Comparison of ENCODE assay signal across 21 cellular contexts in genomic region chr1:160702100-160702499, GRCh38. TPM values are rescaled to one million over a fixed set of nuclear protein-coding genes. Genes with fewer than 3 reads are reported as not detected.
DNase-seq lines count a peak whose midpoint lies in the region; TF ChIP-seq lines count a peak whose summit lies in the region.
"Had no signal": no experiment of that assay in that cellular context is flagged by ENCODE, and none has a peak within 500 bp of the region (broad histone marks: within the 10 kb centered on the region; RNA-seq: fewer than 3 reads in every experiment).

No MANE protein-coding gene starts in this region.

- no peak overlapping the region for H3K23ac ChIP-seq in neuronal stem cell (ENCODE audit: low read depth, low read length, poor library complexity)

- H3K4me1 ChIP-seq in neuronal stem cell (ENCODE audit: control insufficient read depth in 2 of 2, insufficient read depth in 1 of 2, low read depth in 1 of 2, low read length in 2 of 2) (peaks cover 0 to 7% of the 10 kb centered on the region in 2 donors), adrenal gland (replicated peaks in 1 of 2) (no peaks in the 10 kb centered on the region)
- H3K4me1 ChIP-seq: Caco-2, colonic mucosa had no signal

- no peak overlapping the region for H3K18ac ChIP-seq in neuronal stem cell (ENCODE audit: low read length)

- no peaks in the 10 kb centered on the region for H3K9me3 ChIP-seq in neuronal stem cell (replicated peaks in 1 of 2; ENCODE audit: control insufficient read depth in 2 of 2, insufficient read depth in 1 of 2, low read depth in 1 of 2, low read length in 2 of 2)
- H3K9me3 ChIP-seq in adrenal gland (replicated peaks in 1 of 3) = no peaks in the 10 kb centered on the region
- H3K9me3 ChIP-seq: Caco-2, colonic mucosa, upper lobe of right lung had no signal

- no peak overlapping the region for H2BK15ac ChIP-seq in neuronal stem cell (ENCODE audit: low read length)

- H3K27ac ChIP-seq in neuronal stem cell (replicated peaks; ENCODE audit: low read length) (no peak overlapping the region), adrenal gland (no peak overlapping the region)
- H3K27ac ChIP-seq: colonic mucosa, upper lobe of right lung, WERI-Rb-1 had no signal

- H4K8ac ChIP-seq in neuronal stem cell (ENCODE audit: low read depth, low read length) = no peak overlapping the region

- DNase-seq in activated naive CD4-positive, alpha-beta T cell treated with anti-CD3 and anti-CD28 coated beads, Interleukin-2, amount 10 ng/mL, durations not matched to agents 7 days and 5 days = no peak
- DNase-seq in neuronal stem cell (ENCODE audit: low spot score) (peak; percentile 11), iPS-NIHi7 (ENCODE audit: extremely low spot score) (no peak), NCI-H524 treated with DMSO at 0.1 percent for 48 hours (lab: John Stamatoyannopoulos, UW) (no peak), adrenal gland (no peak)
- DNase-seq: activated naive CD4-positive, alpha-beta T cell; Caco-2; colonic mucosa; NCI-H1105; NCI-H2029 treated with DMSO at 0.1 percent for 48 hours; stimulated activated CD4-positive, alpha-beta T cell treated with anti-CD3 and anti-CD28 coated beads, Interleukin-4, amount 100 ng/mL, for 1 hour; upper lobe of right lung; WERI-Rb-1 had no signal

- H3K14ac ChIP-seq in neuronal stem cell (ENCODE audit: low read length) = no peak overlapping the region

- H3K27ac Mint-ChIP-seq in activated naive CD4-positive, alpha-beta T cell treated with anti-CD3 and anti-CD28 coated beads, Interleukin-2, amount 50 U/mL, for 24 hours = peak overlapping the region; percentile 92
- H3K27ac Mint-ChIP-seq in activated naive CD4-positive, alpha-beta T cell treated with anti-CD3 and anti-CD28 coated beads, Interleukin-2, amount 10 ng/mL, durations not matched to agents 7 days and 5 days = no peak overlapping the region
- H3K27ac Mint-ChIP-seq in IgD-negative memory B cell = peak overlapping the region; percentile 15 to 46 (median 41)
- peak overlapping the region; percentile 86 for H3K27ac Mint-ChIP-seq in activated naive CD8-positive, alpha-beta T cell
- H3K27ac Mint-ChIP-seq: brain, mesothelial cell of epicardium had no signal

- H3K4ac ChIP-seq in neuronal stem cell (ENCODE audit: low read length) = no peak overlapping the region

- H2AK5ac ChIP-seq in neuronal stem cell (ENCODE audit: low read depth, low read length) = no peak overlapping the region

- no peaks in the 10 kb centered on the region for H3K27me3 Mint-ChIP-seq in activated naive CD4-positive, alpha-beta T cell treated with anti-CD3 and anti-CD28 coated beads, Interleukin-2, amount 50 U/mL, for 24 hours
- H3K27me3 Mint-ChIP-seq in activated naive CD4-positive, alpha-beta T cell treated with anti-CD3 and anti-CD28 coated beads, Interleukin-2, amount 10 ng/mL, durations not matched to agents 7 days and 5 days = no peaks in the 10 kb centered on the region
- H3K27me3 Mint-ChIP-seq in IgD-negative memory B cell = no peaks in the 10 kb centered on the region
- no peaks in the 10 kb centered on the region for H3K27me3 Mint-ChIP-seq in activated naive CD8-positive, alpha-beta T cell
- H3K27me3 Mint-ChIP-seq: brain had no signal

- intact Hi-C loops in adrenal gland (cut with DNase I) = no loop called here

- H4K91ac ChIP-seq in neuronal stem cell (ENCODE audit: low read depth, low read length, poor library complexity) = no peak overlapping the region

- H3K9me3 Mint-ChIP-seq in activated naive CD4-positive, alpha-beta T cell treated with anti-CD3 and anti-CD28 coated beads, Interleukin-2, amount 50 U/mL, for 24 hours = no peaks in the 10 kb centered on the region
- no peaks in the 10 kb centered on the region for H3K9me3 Mint-ChIP-seq in activated naive CD4-positive, alpha-beta T cell treated with anti-CD3 and anti-CD28 coated beads, Interleukin-2, amount 10 ng/mL, durations not matched to agents 7 days and 5 days
- no peaks in the 10 kb centered on the region for H3K9me3 Mint-ChIP-seq in IgD-negative memory B cell
- no peaks in the 10 kb centered on the region for H3K9me3 Mint-ChIP-seq in activated naive CD8-positive, alpha-beta T cell (ENCODE audit: low read depth)
- H3K9me3 Mint-ChIP-seq: brain, mesothelial cell of epicardium had no signal

- no peak overlapping the region for H2BK120ac ChIP-seq in neuronal stem cell (ENCODE audit: low read depth, low read length)

- no peaks in the 10 kb centered on the region for H3K79me1 ChIP-seq in neuronal stem cell (ENCODE audit: low read depth, low read length)

- no peak overlapping the region for H3K4me3 ChIP-seq in neuronal stem cell (ENCODE audit: low read length in 2 of 2)
- no peak overlapping the region for H3K4me3 ChIP-seq in adrenal gland
- H3K4me3 ChIP-seq: colonic mucosa, smooth muscle cell, upper lobe of right lung had no signal

- H2BK12ac ChIP-seq in neuronal stem cell (ENCODE audit: low read length) = no peak overlapping the region

- peaks cover 0 to 2% (median 0%) of the 10 kb centered on the region in 3 experiments for H3K27me3 ChIP-seq in neuronal stem cell (ENCODE audit: control insufficient read depth in 3 of 3, insufficient read depth in 3 of 3, low read depth in 1 of 3, low read length in 3 of 3)
- no peaks in the 10 kb centered on the region for H3K27me3 ChIP-seq in adrenal gland
- H3K27me3 ChIP-seq: colonic mucosa, upper lobe of right lung had no signal

- no peak for TF ChIP-seq CTCF in adrenal gland (IDR thresholded peaks at IDR 0.05)

- no peak overlapping the region for H2BK5ac ChIP-seq in neuronal stem cell (ENCODE audit: low read length)

- no peak overlapping the region for H2AFZ ChIP-seq in neuronal stem cell (ENCODE audit: low read length)

- peaks cover 41% of the 10 kb centered on the region for H3K36me3 Mint-ChIP-seq in activated naive CD4-positive, alpha-beta T cell treated with anti-CD3 and anti-CD28 coated beads, Interleukin-2, amount 50 U/mL, for 24 hours
- peaks cover 58% of the 10 kb centered on the region for H3K36me3 Mint-ChIP-seq in activated naive CD4-positive, alpha-beta T cell treated with anti-CD3 and anti-CD28 coated beads, Interleukin-2, amount 10 ng/mL, durations not matched to agents 7 days and 5 days
- H3K36me3 Mint-ChIP-seq in IgD-negative memory B cell = peaks cover 10% of the 10 kb centered on the region
- H3K36me3 Mint-ChIP-seq in activated naive CD8-positive, alpha-beta T cell = peaks cover 32% of the 10 kb centered on the region
- H3K36me3 Mint-ChIP-seq: brain, mesothelial cell of epicardium had no signal

- H3K9ac ChIP-seq in neuronal stem cell (ENCODE audit: low read depth, low read length, poor library complexity) = no peak overlapping the region

- no CpG with 5 or more reads among the region's 5 CpGs for WGBS in neuronal stem cell (ENCODE audit: extremely low coverage in 2 of 2, insufficient read length in 2 of 2, insufficient replicate concordance in 1 of 2), 2 donors
- WGBS in adrenal gland, 4 donors = 77 to 83% (median 80%) methylated on average over 5 of the region's 5 CpGs

- H3K4me3 Mint-ChIP-seq in activated naive CD4-positive, alpha-beta T cell treated with anti-CD3 and anti-CD28 coated beads, Interleukin-2, amount 50 U/mL, for 24 hours = peak overlapping the region; percentile 80
- H3K4me3 Mint-ChIP-seq in activated naive CD4-positive, alpha-beta T cell treated with anti-CD3 and anti-CD28 coated beads, Interleukin-2, amount 10 ng/mL, durations not matched to agents 7 days and 5 days = no peak overlapping the region
- H3K4me3 Mint-ChIP-seq in IgD-negative memory B cell = peak overlapping the region in 1 of 4 donors; percentile 1
- H3K4me3 Mint-ChIP-seq in activated naive CD8-positive, alpha-beta T cell = no peak overlapping the region
- H3K4me3 Mint-ChIP-seq: brain, mesothelial cell of epicardium had no signal

- CTCF ChIA-PET in activated naive CD4-positive, alpha-beta T cell treated with anti-CD3 and anti-CD28 coated beads, Interleukin-2, amount 10 ng/mL, durations not matched to agents 7 days and 5 days (lab: Charles Lee) = interaction anchor here (2.8 kb wide), 1 partner anchor 21 kb away, joined by 10 read pairs; no protein-coding TSS in a partner anchor

- H3K36me3 ChIP-seq in neuronal stem cell (replicated peaks in 1 of 2; ENCODE audit: control insufficient read depth in 2 of 2, insufficient read depth in 2 of 2, low read length in 2 of 2) (no peaks in the 10 kb centered on the region), adrenal gland (replicated peaks in 1 of 2) (no peaks in the 10 kb centered on the region)
- H3K36me3 ChIP-seq: colonic mucosa, upper lobe of right lung, WERI-Rb-1 had no signal

- TF ChIP-seq POLR2A in adrenal gland (IDR thresholded peaks at IDR 0.05) = no peak

- no peak overlapping the region for H3K4me2 ChIP-seq in neuronal stem cell (ENCODE audit: insufficient read depth, low read length, poor library complexity, severe bottlenecking)
- H3K4me2 ChIP-seq: smooth muscle cell had no signal

- peaks cover 94% of the 10 kb centered on the region for H3K4me1 Mint-ChIP-seq in activated naive CD4-positive, alpha-beta T cell treated with anti-CD3 and anti-CD28 coated beads, Interleukin-2, amount 50 U/mL, for 24 hours
- peaks cover 27% of the 10 kb centered on the region for H3K4me1 Mint-ChIP-seq in activated naive CD4-positive, alpha-beta T cell treated with anti-CD3 and anti-CD28 coated beads, Interleukin-2, amount 10 ng/mL, durations not matched to agents 7 days and 5 days
- peaks cover 43 to 65% (median 46%) of the 10 kb centered on the region in 3 donors for H3K4me1 Mint-ChIP-seq in IgD-negative memory B cell
- peaks cover 85% of the 10 kb centered on the region for H3K4me1 Mint-ChIP-seq in activated naive CD8-positive, alpha-beta T cell (ENCODE audit: low read depth)
- H3K4me1 Mint-ChIP-seq: brain had no signal

RNA-seq across cellular contexts. Expression of gene CD48, which starts 9.5 kb away (rescaled TPM):
- polyA plus RNA-seq in IgD-negative memory B cell (129 TPM), adrenal gland (1 to 10 TPM; 3.0 to 9.0 (median 3.4) TPM)
- not detected for polyA plus RNA-seq in neuronal stem cell (2013, experiment 1 of 2)
- not detected for polyA plus RNA-seq in neuronal stem cell (2013, experiment 2 of 2)
- total RNA-seq in adrenal gland = 1 to 10 TPM in 7 of 8 donors, not detected in 1; 1.5 to 8.4 (median 4.7) TPM
- total RNA-seq: Caco-2, fibroblast of lung, renal cortical epithelial cell, smooth muscle cell had no signal
- polyA plus RNA-seq: fibroblast of lung had no signal

RNA-seq across cellular contexts. Expression of gene SLAMF7, which starts 36.9 kb away (rescaled TPM):
- polyA plus RNA-seq in IgD-negative memory B cell (26.8 TPM), adrenal gland (1 to 10 TPM in 2 of 3 donors, under 1 TPM in 1; 0.51 to 3.1 (median 2.3) TPM)
- polyA plus RNA-seq in neuronal stem cell (2013, experiment 1 of 2) = not detected
- polyA plus RNA-seq in neuronal stem cell (2013, experiment 2 of 2) = not detected
- total RNA-seq in adrenal gland = 1 to 10 TPM in 3 of 8 donors, under 1 TPM in 3, not detected in 2; 0.26 to 2.5 (median 0.85) TPM
- total RNA-seq: Caco-2, fibroblast of lung, mesothelial cell of epicardium, renal cortical epithelial cell, smooth muscle cell had no signal
- polyA plus RNA-seq: fibroblast of lung, smooth muscle cell had no signal

RNA-seq across cellular contexts. Expression of gene SLAMF1, which starts 55.3 kb away (rescaled TPM):
- polyA plus RNA-seq in IgD-negative memory B cell = 17.2 TPM
- polyA plus RNA-seq in neuronal stem cell (2013, experiment 1 of 2) = not detected
- not detected for polyA plus RNA-seq in neuronal stem cell (2013, experiment 2 of 2)
- 1 to 10 TPM in 2 of 8 donors, under 1 TPM in 5, not detected in 1; 0.14 to 1.6 (median 0.42) TPM for total RNA-seq in adrenal gland
- under 1 TPM; 0.07 to 0.16 (median 0.10) TPM for polyA plus RNA-seq in adrenal gland
- total RNA-seq: Caco-2, fibroblast of lung, mesothelial cell of epicardium, renal cortical epithelial cell, smooth muscle cell had no signal
- polyA plus RNA-seq: fibroblast of lung, smooth muscle cell had no signal

Comparison
In these comparisons a context has a peak if more than half of its experiments do, and no peak if none do; other contexts are left out.
1. RNA of gene CD48, which starts 9.5 kb away (polyA plus RNA-seq): 129 TPM in IgD-negative memory B cell (single experiment); 3.0 to 9.0 TPM in adrenal gland; every median in the first group is over 10 times any median in the second.
2. RNA of gene SLAMF1, which starts 55.3 kb away (polyA plus RNA-seq): 17.2 TPM in IgD-negative memory B cell (single experiment); 0.07 to 0.16 TPM in adrenal gland; every median in the first group is over 10 times any median in the second.